ENCODE assay signal across 8 cellular contexts in genomic region chr3:161371441-161372320, GRCh38. TPM values are rescaled to one million over a fixed set of nuclear protein-coding genes. Genes with fewer than 3 reads are reported as not detected.
DNase-seq lines count a peak whose midpoint lies in the region; ATAC-seq and TF ChIP-seq lines count a peak whose summit lies in the region.

TSS of gene SPTSSB (minus strand) at chr3:161371517. CDS start at chr3:161346323, 25,194 bp downstream.

- H3K4me1 ChIP-seq in prostate gland (replicated peaks), result no peaks in the 10 kb centered on the region

- no peak for DNase-seq in BJ (ENCODE audit: low read depth)
- peak; percentile 72 for DNase-seq in SK-N-DZ (ENCODE audit: low spot score)
- DNase-seq in activated naive CD8-positive, alpha-beta T cell treated with anti-CD3 and anti-CD28 coated beads, Interleukin-2, amount 50 U/mL, for 24 hours, result peak; percentile 57
- DNase-seq in left cardiac atrium, result peak; percentile 25
- DNase-seq in prostate gland (ENCODE audit: low spot score), result peak; percentile 71
- no peak for DNase-seq in mesenteric fat pad (ENCODE audit: low spot score)

- POLR2A ChIA-PET in BJ (lab: Charles Lee), result interaction anchor here (0.8 kb wide), 1 partner anchor 22 kb away, joined by 5 read pairs; no protein-coding TSS in a partner anchor

- peak; percentile 46 for ATAC-seq in GM19328 (IDR thresholded peaks at IDR 0.05; ENCODE audit: unreplicated experiment)
- peak; percentile 39 for ATAC-seq in HG03521 (IDR thresholded peaks at IDR 0.05; ENCODE audit: unreplicated experiment)
- ATAC-seq in activated naive CD8-positive, alpha-beta T cell treated with anti-CD3 and anti-CD28 coated beads, Interleukin-2, amount 50 U/mL, for 24 hours, result peak; percentile 75
- peak; percentile 62 to 80 for ATAC-seq in left cardiac atrium

- peaks cover 61% of the 10 kb centered on the region for H3K27me3 Mint-ChIP-seq in activated naive CD8-positive, alpha-beta T cell treated with anti-CD3 and anti-CD28 coated beads, Interleukin-2, amount 50 U/mL, for 24 hours

- H3K27me3 ChIP-seq in BJ (ENCODE audit: control insufficient read depth, insufficient read depth, low read length) (peaks cover 18% of the 10 kb centered on the region), prostate gland (replicated peaks; ENCODE audit: insufficient read depth) (no peaks in the 10 kb centered on the region)

- peak; percentile 48; the same call in 1 of the 2 replicates for TF ChIP-seq CTCF in BJ (IDR thresholded peaks at IDR 0.05; ENCODE audit: insufficient read depth, low read depth, low read length)
- peak in 1 of 4 experiments; percentile 7 for TF ChIP-seq CTCF in prostate gland (IDR thresholded peaks at IDR 0.05)

- peaks cover 12% of the 10 kb centered on the region for H3K4me1 Mint-ChIP-seq in activated naive CD8-positive, alpha-beta T cell treated with anti-CD3 and anti-CD28 coated beads, Interleukin-2, amount 50 U/mL, for 24 hours

- H3K9me3 ChIP-seq in prostate gland, result no peaks in the 10 kb centered on the region

- peak within 1 kb of the TSS; percentile 42 for H3K4me3 ChIP-seq in BJ (ENCODE audit: low read depth, low read length)
- peak within 1 kb of the TSS; percentile 38 to 50 for H3K4me3 ChIP-seq in prostate gland

- H3K27ac ChIP-seq in prostate gland, result peak within 1 kb of the TSS; percentile 68 to 77

- H3K36me3 Mint-ChIP-seq in activated naive CD8-positive, alpha-beta T cell treated with anti-CD3 and anti-CD28 coated beads, Interleukin-2, amount 50 U/mL, for 24 hours (ENCODE audit: low read depth), result no peaks in the 10 kb centered on the region

- no peak within 1 kb of the TSS for H3K27ac Mint-ChIP-seq in activated naive CD8-positive, alpha-beta T cell treated with anti-CD3 and anti-CD28 coated beads, Interleukin-2, amount 50 U/mL, for 24 hours

- TF ChIP-seq POLR2A in prostate gland (IDR thresholded peaks at IDR 0.05), result peak; percentile 38

- CTCF ChIA-PET in BJ (lab: Yijun Ruan, JAX), result interaction anchor here (0.7 to 1.3 kb wide), 6 partner anchors 17 to 431 kb away, joined by 3 to 5 read pairs (median 4); no protein-coding TSS in a partner anchor

- peak within 1 kb of the TSS; percentile 81 for H3K4me3 Mint-ChIP-seq in activated naive CD8-positive, alpha-beta T cell treated with anti-CD3 and anti-CD28 coated beads, Interleukin-2, amount 50 U/mL, for 24 hours

- H3K36me3 ChIP-seq in BJ (ENCODE audit: control insufficient read depth, insufficient read depth, low read length), result no peaks in the 10 kb centered on the region
- H3K36me3 ChIP-seq in prostate gland, result no peaks in the 10 kb centered on the region

- H3K9me3 Mint-ChIP-seq in activated naive CD8-positive, alpha-beta T cell treated with anti-CD3 and anti-CD28 coated beads, Interleukin-2, amount 50 U/mL, for 24 hours, result no peaks in the 10 kb centered on the region

- under 1% methylated on average over 53 of the region's 53 CpGs for WGBS in prostate gland

- intact Hi-C loops in left cardiac atrium (cut with DNase I), result no loop called here
- intact Hi-C loops in prostate gland (cut with DNase I), result no loop called here

RNA-seq across cellular contexts. Expression of gene SPTSSB, which starts in this region (rescaled TPM):
- not detected in 2 replicates for polyA plus RNA-seq in BJ (2011; rRNA removed)
- polyA minus RNA-seq in BJ (2011; rRNA and poly(A)+ RNA removed), result not detected in 2 replicates
- 0.98 and 1.5 TPM in 2 replicates for polyA plus RNA-seq in SK-N-DZ (2014; cell fraction: cytosol; rRNA removed)
- 2.0 and 2.4 TPM in 2 replicates for polyA plus RNA-seq in SK-N-DZ (2014; cell fraction: nucleus; rRNA removed)
- total RNA-seq in left cardiac atrium (under 1 TPM; 0.38 to 0.39 TPM), prostate gland (10 to 100 TPM in 1 of 2 donors, 1 to 10 TPM in 1; 6.2 to 94.5 TPM), mesenteric fat pad (not detected)

Comparison
In these comparisons a context has a peak if more than half of its experiments do, and no peak if none do; other contexts are left out.
1. Peak in DNase-seq and ATAC-seq in left cardiac atrium; RNA of the gene not detected or under 1 TPM.
2. DNase-seq: peak in SK-N-DZ (single experiment), activated naive CD8-positive, alpha-beta T cell treated with anti-CD3 and anti-CD28 coated beads, Interleukin-2, amount 50 U/mL, for 24 hours (single experiment) and prostate gland (single experiment); none in BJ (single experiment) and mesenteric fat pad (single experiment).
3. Peak in every context shown above with its lines, with median percentiles within 50 percentile points of each other: ATAC-seq.